ENCODE assay signal across 8 cellular contexts in genomic region chr4:39636786-39637185, GRCh38. TPM values are rescaled to one million over a fixed set of nuclear protein-coding genes. Genes with fewer than 3 reads are reported as not detected.
DNase-seq lines count a peak whose midpoint lies in the region; ATAC-seq and TF ChIP-seq lines count a peak whose summit lies in the region.

No MANE protein-coding gene starts in this region.

- no peak overlapping the region for H4K91ac ChIP-seq in trophoblast cell (ENCODE audit: low read depth, low read length)

- H4K8ac ChIP-seq in trophoblast cell (ENCODE audit: low read depth, low read length): no peak overlapping the region

- peak overlapping the region; percentile 86 for H3K4me3 ChIP-seq in CD8-positive, alpha-beta memory T cell (ENCODE audit: low read length)
- peak overlapping the region; percentile 87 for H3K4me3 ChIP-seq in OCI-LY1 (ENCODE audit: low read depth, low read length, poor library complexity, severe bottlenecking)
- H3K4me3 ChIP-seq in endodermal cell (ENCODE audit: low read length): peak overlapping the region; percentile 96
- peak overlapping the region; percentile 59 for H3K4me3 ChIP-seq in neuron (ENCODE audit: low read length)
- H3K4me3 ChIP-seq in trophoblast cell (ENCODE audit: low read depth, low read length): no peak overlapping the region

- no peak overlapping the region for H3K27ac ChIP-seq in CD8-positive, alpha-beta memory T cell (ENCODE audit: low read depth, low read length)
- no peak overlapping the region for H3K27ac ChIP-seq in OCI-LY1 (ENCODE audit: low read depth, low read length, poor library complexity, severe bottlenecking)
- no peak overlapping the region for H3K27ac ChIP-seq in endodermal cell (ENCODE audit: low read depth, low read length)
- H3K27ac ChIP-seq in RWPE1: no peak overlapping the region
- no peak overlapping the region for H3K27ac ChIP-seq in trophoblast cell (ENCODE audit: low read depth, low read length)

- POLR2A ChIA-PET in CD8-positive, alpha-beta memory T cell (lab: Charles Lee): interaction anchor here (0.7 kb wide), 1 partner anchor 643 kb away, joined by 5 read pairs; no protein-coding TSS in a partner anchor
- POLR2A ChIA-PET in RWPE1 (lab: Yijun Ruan, JAX; ENCODE audit: low non-redundant PET): no interaction called here

- H2BK12ac ChIP-seq in trophoblast cell (ENCODE audit: low read length): no peak overlapping the region

- H3K9me3 Mint-ChIP-seq in CD8-positive, alpha-beta memory T cell: no peaks in the 10 kb centered on the region
- H3K9me3 Mint-ChIP-seq in endodermal cell: no peaks in the 10 kb centered on the region

- H3K18ac ChIP-seq in trophoblast cell (ENCODE audit: low read length): no peak overlapping the region

- peaks cover 0 to 14% (median 0%) of the 10 kb centered on the region in 3 donors for H3K36me3 Mint-ChIP-seq in CD8-positive, alpha-beta memory T cell
- H3K36me3 Mint-ChIP-seq in endodermal cell (ENCODE audit: low read depth): no peaks in the 10 kb centered on the region

- H3K36me3 ChIP-seq in CD8-positive, alpha-beta memory T cell (ENCODE audit: insufficient read depth, low read length): no peaks in the 10 kb centered on the region
- H3K36me3 ChIP-seq in OCI-LY1 (ENCODE audit: insufficient read depth, low read length) (no peaks in the 10 kb centered on the region), endodermal cell (ENCODE audit: control insufficient read depth, insufficient read depth, low read length) (no peaks in the 10 kb centered on the region), neuron (ENCODE audit: insufficient read depth, low read length) (no peaks in the 10 kb centered on the region), trophoblast cell (ENCODE audit: control insufficient read depth in 1 of 2, insufficient read depth in 2 of 2, low read length in 2 of 2) (no peaks in the 10 kb centered on the region)

- no peak overlapping the region for H4K12ac ChIP-seq in trophoblast cell (ENCODE audit: low read depth, low read length)

- no peaks in the 10 kb centered on the region for H3K9me3 ChIP-seq in CD8-positive, alpha-beta memory T cell (ENCODE audit: low read length)
- no peaks in the 10 kb centered on the region for H3K9me3 ChIP-seq in OCI-LY1 (ENCODE audit: low read length)
- H3K9me3 ChIP-seq in endodermal cell (ENCODE audit: control insufficient read depth, low read length): no peaks in the 10 kb centered on the region
- H3K9me3 ChIP-seq in neuron (ENCODE audit: low read length): no peaks in the 10 kb centered on the region
- no peaks in the 10 kb centered on the region for H3K9me3 ChIP-seq in trophoblast cell (ENCODE audit: insufficient read depth, low read depth, low read length)

- no peak overlapping the region for H3K4ac ChIP-seq in trophoblast cell (ENCODE audit: low read depth, low read length)

- no peak overlapping the region for H3K9ac ChIP-seq in OCI-LY1 (ENCODE audit: low read length)
- H3K9ac ChIP-seq in endodermal cell (ENCODE audit: extremely low read depth, low read length, poor library complexity, severe bottlenecking): peak overlapping the region; percentile 94
- H3K9ac ChIP-seq in trophoblast cell (ENCODE audit: low read length): no peak overlapping the region

- no peaks in the 10 kb centered on the region for H3K27me3 Mint-ChIP-seq in CD8-positive, alpha-beta memory T cell
- H3K27me3 Mint-ChIP-seq in endodermal cell (ENCODE audit: insufficient read depth): no peaks in the 10 kb centered on the region

- no peak overlapping the region for H2AK5ac ChIP-seq in trophoblast cell (ENCODE audit: low read length)

- no peaks in the 10 kb centered on the region for H3K9me2 ChIP-seq in OCI-LY1 (ENCODE audit: low read depth, low read length)

- H3K23ac ChIP-seq in trophoblast cell (ENCODE audit: low read length): no peak overlapping the region

- no peak for TF ChIP-seq CTCF in OCI-LY1 (IDR thresholded peaks at IDR 0.05; ENCODE audit: low read length)
- TF ChIP-seq CTCF in endodermal cell (conservative IDR thresholded peaks at IDR 0.05): no peak
- no peak for TF ChIP-seq CTCF in RWPE1 (conservative IDR thresholded peaks at IDR 0.05; ENCODE audit: low read depth)

- H3K79me2 ChIP-seq in OCI-LY1 (ENCODE audit: insufficient read depth, low read length): no peaks in the 10 kb centered on the region
- peaks cover 8% of the 10 kb centered on the region for H3K79me2 ChIP-seq in trophoblast cell (ENCODE audit: control insufficient read depth, insufficient read depth, low read length, poor library complexity)

- H3K79me1 ChIP-seq in trophoblast cell (ENCODE audit: low read length): peaks cover 15% of the 10 kb centered on the region

- H2BK120ac ChIP-seq in trophoblast cell (ENCODE audit: insufficient read depth, low read length, poor library complexity): no peak overlapping the region

- H3K4me1 Mint-ChIP-seq in CD8-positive, alpha-beta memory T cell: peaks cover 44 to 51% (median 51%) of the 10 kb centered on the region in 3 donors
- peaks cover 35% of the 10 kb centered on the region for H3K4me1 Mint-ChIP-seq in endodermal cell

- H3K4me2 ChIP-seq in OCI-LY1 (ENCODE audit: low read length): peak overlapping the region; percentile 94
- H3K4me2 ChIP-seq in trophoblast cell (ENCODE audit: low read length): no peak overlapping the region

- no peak overlapping the region for H2AFZ ChIP-seq in OCI-LY1 (ENCODE audit: low read length)
- no peak overlapping the region for H2AFZ ChIP-seq in neuron (ENCODE audit: low read depth, low read length)
- no peak overlapping the region for H2AFZ ChIP-seq in trophoblast cell (ENCODE audit: insufficient read depth, low read length, poor library complexity)

- no peaks in the 10 kb centered on the region for H4K20me1 ChIP-seq in OCI-LY1 (ENCODE audit: insufficient read depth, low read length)

- DNase-seq in CD8-positive, alpha-beta memory T cell: peak in 3 of 5 donors; percentile 28 to 49 (median 34)
- no peak for DNase-seq in endodermal cell
- DNase-seq in germinal center (ENCODE audit: low spot score): no peak
- DNase-seq in RWPE1 (ENCODE audit: low spot score): no peak
- no peak for DNase-seq in trophoblast cell

- peak overlapping the region; percentile 88 to 98 (median 96) for H3K27ac Mint-ChIP-seq in CD8-positive, alpha-beta memory T cell
- H3K27ac Mint-ChIP-seq in endodermal cell: peak overlapping the region; percentile 99

- peak overlapping the region; percentile 84 to 97 (median 93) for H3K4me3 Mint-ChIP-seq in CD8-positive, alpha-beta memory T cell
- peak overlapping the region; percentile 88 for H3K4me3 Mint-ChIP-seq in endodermal cell

- no peak overlapping the region for H2BK5ac ChIP-seq in trophoblast cell (ENCODE audit: low read depth, low read length, poor library complexity)

- H3K4me1 ChIP-seq in CD8-positive, alpha-beta memory T cell (ENCODE audit: insufficient read depth, low read length): peaks cover 18% of the 10 kb centered on the region
- H3K4me1 ChIP-seq in OCI-LY1 (ENCODE audit: insufficient read depth, low read length, severe bottlenecking) (peaks cover 59% of the 10 kb centered on the region), endodermal cell (ENCODE audit: control insufficient read depth, insufficient read depth, low read length) (no peaks in the 10 kb centered on the region), neuron (ENCODE audit: insufficient read depth, low read length) (peaks cover 17% of the 10 kb centered on the region), trophoblast cell (ENCODE audit: control insufficient read depth in 1 of 2, insufficient read depth in 2 of 2, low read length in 2 of 2) (peaks cover 2% of the 10 kb centered on the region in 2 experiments)

- no peak for ATAC-seq in GM21423 (IDR thresholded peaks at IDR 0.05; ENCODE audit: unreplicated experiment)

- H3K14ac ChIP-seq in trophoblast cell (ENCODE audit: low read length): no peak overlapping the region

- CTCF ChIA-PET in CD8-positive, alpha-beta memory T cell (lab: Charles Lee): interaction anchor here (1.7 to 2.2 kb wide), 2 partner anchors 12 to 61 kb away, joined by 3 to 7 read pairs; partner anchors contain the start of gene UBE2K
- CTCF ChIA-PET in RWPE1 (lab: Yijun Ruan, JAX): no interaction called here

- no peaks in the 10 kb centered on the region for H3K27me3 ChIP-seq in CD8-positive, alpha-beta memory T cell (ENCODE audit: insufficient read depth, low read length, poor library complexity, severe bottlenecking)
- no peaks in the 10 kb centered on the region for H3K27me3 ChIP-seq in OCI-LY1 (ENCODE audit: insufficient read depth, low read length)
- no peaks in the 10 kb centered on the region for H3K27me3 ChIP-seq in endodermal cell (ENCODE audit: control insufficient read depth, insufficient read depth, low read length, poor library complexity, severe bottlenecking)
- H3K27me3 ChIP-seq in neuron (ENCODE audit: insufficient read depth, low read length): no peaks in the 10 kb centered on the region
- H3K27me3 ChIP-seq in trophoblast cell (ENCODE audit: insufficient read depth, low read length): no peaks in the 10 kb centered on the region

- 82% methylated on average over 4 of the region's 5 CpGs; no CpG with 5 or more reads in 1 of the 2 experiments for whole genome bisulfite sequencing in endodermal cell (ENCODE audit: insufficient coverage in 1 of 2, insufficient read length in 1 of 2), 2 experiments
- WGBS in trophoblast cell (ENCODE audit: extremely low coverage, insufficient coverage, insufficient read length): no CpG with 5 or more reads among the region's 5 CpGs

- 0 out of 2 replicates have a peak, but pooled peaks cover 2% of the 10 kb centered on the region for H3F3A ChIP-seq in OCI-LY1 (ENCODE audit: insufficient read depth, low read length)

RNA-seq across cellular contexts. Expression of gene SMIM14, which starts 1.9 kb away (rescaled TPM):
- 1 to 10 TPM; 2.2 TPM for total RNA-seq in CD8-positive, alpha-beta memory T cell
- polyA plus RNA-seq in CD8-positive, alpha-beta memory T cell: 46.4 TPM
- 10 to 100 TPM; 24.3 to 24.6 TPM for total RNA-seq in endodermal cell
- 28.6 TPM for polyA plus RNA-seq in endodermal cell (2013, experiment 1 of 2)
- 30.4 TPM for polyA plus RNA-seq in endodermal cell (2013, experiment 2 of 2)
- polyA plus RNA-seq in trophoblast cell (2013): 16.4 and 16.6 TPM in 2 replicates

Comparison
In these comparisons a context has a peak if more than half of its experiments do, and no peak if none do; other contexts are left out.
1. DNase-seq: peak in CD8-positive, alpha-beta memory T cell (3 of 5); none in endodermal cell (single experiment), germinal center (single experiment), RWPE1 (single experiment) and trophoblast cell (0 of 2).
2. RNA of gene SMIM14, which starts 1.9 kb away (total RNA-seq): 24.3 to 24.6 TPM in endodermal cell; 2.2 TPM in CD8-positive, alpha-beta memory T cell; every median in the first group is over 4 times any median in the second.